In genomic region chr16:81149614-81150013, GRCh38 we compare ENCODE assay signal across 1 cellular context.
TF ChIP-seq lines count a peak whose summit lies in the region.

No MANE protein-coding gene starts in this region.

TF ChIP-seq in HepG2, 621 proteins besides CTCF, POLR2A, EP300 and RAD21:
- TF ChIP-seq, protein P1, sequence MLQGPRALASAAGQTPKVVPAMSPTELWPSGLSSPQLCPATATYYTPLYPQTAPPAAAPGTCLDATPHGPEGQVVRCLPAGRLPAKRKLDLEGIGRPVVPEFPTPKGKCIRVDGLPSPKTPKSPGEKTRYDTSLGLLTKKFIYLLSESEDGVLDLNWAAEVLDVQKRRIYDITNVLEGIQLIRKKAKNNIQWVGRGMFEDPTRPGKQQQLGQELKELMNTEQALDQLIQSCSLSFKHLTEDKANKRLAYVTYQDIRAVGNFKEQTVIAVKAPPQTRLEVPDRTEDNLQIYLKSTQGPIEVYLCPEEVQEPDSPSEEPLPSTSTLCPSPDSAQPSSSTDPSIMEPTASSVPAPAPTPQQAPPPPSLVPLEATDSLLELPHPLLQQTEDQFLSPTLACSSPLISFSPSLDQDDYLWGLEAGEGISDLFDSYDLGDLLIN (CRISPR knock-in tag; IDR thresholded peaks at IDR 0.05; ENCODE audit: borderline replicate concordance), result no peak
- TF ChIP-seq, protein P2, sequence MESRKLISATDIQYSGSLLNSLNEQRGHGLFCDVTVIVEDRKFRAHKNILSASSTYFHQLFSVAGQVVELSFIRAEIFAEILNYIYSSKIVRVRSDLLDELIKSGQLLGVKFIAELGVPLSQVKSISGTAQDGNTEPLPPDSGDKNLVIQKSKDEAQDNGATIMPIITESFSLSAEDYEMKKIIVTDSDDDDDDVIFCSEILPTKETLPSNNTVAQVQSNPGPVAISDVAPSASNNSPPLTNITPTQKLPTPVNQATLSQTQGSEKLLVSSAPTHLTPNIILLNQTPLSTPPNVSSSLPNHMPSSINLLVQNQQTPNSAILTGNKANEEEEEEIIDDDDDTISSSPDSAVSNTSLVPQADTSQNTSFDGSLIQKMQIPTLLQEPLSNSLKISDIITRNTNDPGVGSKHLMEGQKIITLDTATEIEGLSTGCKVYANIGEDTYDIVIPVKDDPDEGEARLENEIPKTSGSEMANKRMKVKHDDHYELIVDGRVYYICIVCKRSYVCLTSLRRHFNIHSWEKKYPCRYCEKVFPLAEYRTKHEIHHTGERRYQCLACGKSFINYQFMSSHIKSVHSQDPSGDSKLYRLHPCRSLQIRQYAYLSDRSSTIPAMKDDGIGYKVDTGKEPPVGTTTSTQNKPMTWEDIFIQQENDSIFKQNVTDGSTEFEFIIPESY (CRISPR knock-in tag; IDR thresholded peaks at IDR 0.05), result 0 out of 2 replicates have a peak, but pooled peaks have one; percentile 58
- no peak for TF ChIP-seq GTF2F1 (IDR thresholded peaks at IDR 0.05; ENCODE audit: low read length)
- TF ChIP-seq ZBTB34 (CRISPR knock-in tag; IDR thresholded peaks at IDR 0.05), result no peak
